ENCODE assay signal across 13 cellular contexts in the genomic region with DNA sequence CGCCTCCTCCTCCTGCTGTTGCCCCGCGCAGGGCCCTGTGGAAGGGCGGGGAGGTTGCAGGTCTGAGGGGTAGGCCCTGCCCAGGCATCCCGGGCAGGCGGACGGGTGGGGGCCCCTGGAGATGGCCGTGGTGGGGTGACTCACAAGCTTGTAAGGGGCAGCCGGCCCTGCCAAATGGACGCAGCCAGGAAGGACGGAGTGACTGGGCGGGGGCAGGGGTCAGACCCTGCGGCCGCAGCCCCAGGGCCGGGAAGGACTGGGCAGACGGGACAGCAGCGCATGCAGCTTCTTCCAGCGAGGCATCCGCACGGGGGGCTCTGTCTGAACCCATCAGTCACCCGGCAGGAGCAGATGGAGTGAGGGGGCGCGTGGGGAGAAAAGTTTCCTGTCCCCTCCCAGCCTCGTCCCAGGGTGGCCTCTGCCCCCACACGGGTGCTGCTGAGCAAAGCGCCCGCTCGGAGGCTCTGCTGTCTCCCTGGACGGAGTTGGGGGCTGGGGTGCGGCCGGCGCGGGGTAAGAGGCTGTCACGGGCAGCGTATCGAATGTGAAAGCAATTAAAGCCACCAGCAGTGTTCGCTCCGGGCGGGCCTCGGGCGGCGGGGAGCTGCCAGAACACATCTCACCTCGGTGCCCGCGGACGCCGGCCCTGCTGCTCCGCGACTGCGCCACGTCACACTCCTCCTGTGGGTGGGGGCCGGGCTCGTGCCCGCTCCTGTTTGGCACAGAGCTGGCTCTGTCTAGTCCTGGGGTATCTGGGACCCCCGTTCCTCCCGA. TPM values are rescaled to one million over a fixed set of nuclear protein-coding genes. Genes with fewer than 3 reads are reported as not detected.
DNase-seq lines count a peak whose midpoint lies in the region; ATAC-seq and TF ChIP-seq lines count a peak whose summit lies in the region.
"Had no signal": no experiment of that assay in that cellular context is flagged by ENCODE, and none has a peak within 500 bp of the region (broad histone marks: within the 10 kb centered on the region; RNA-seq: fewer than 3 reads in every experiment).

No MANE protein-coding gene starts in this region.

- TF ChIP-seq CTCF in RWPE2 (IDR thresholded peaks at IDR 0.05; ENCODE audit: poor library complexity, severe bottlenecking) (no peak), fibroblast of villous mesenchyme (IDR thresholded peaks at IDR 0.05; ENCODE audit: insufficient read depth, low read depth, low read length) (no peak), suprapubic skin (IDR thresholded peaks at IDR 0.05) (no peak)

- TF ChIP-seq POLR2A in suprapubic skin (IDR thresholded peaks at IDR 0.05), result no peak

- H3K9me3 ChIP-seq in RWPE2 (ENCODE audit: severe bottlenecking) (no peaks in the 10 kb centered on the region), suprapubic skin (no peaks in the 10 kb centered on the region)
- H3K9me3 ChIP-seq: A549, esophagus muscularis mucosa had no signal

- TF ChIP-seq EP300 in suprapubic skin (IDR thresholded peaks at IDR 0.05), result no peak

- peaks cover 9% of the 10 kb centered on the region for H3K36me3 ChIP-seq in RWPE2 (ENCODE audit: low read depth)
- H3K36me3 ChIP-seq in suprapubic skin, result peaks cover 38% of the 10 kb centered on the region

- H3K4me1 ChIP-seq in RWPE2 (ENCODE audit: insufficient read depth, poor library complexity, severe bottlenecking) (no peaks in the 10 kb centered on the region), suprapubic skin (peaks cover 31% of the 10 kb centered on the region)

- H3K27ac ChIP-seq in RWPE2 (ENCODE audit: poor library complexity, severe bottlenecking) (peak overlapping the region; percentile 62), suprapubic skin (no peak overlapping the region)
- H3K27ac ChIP-seq: A549, esophagus muscularis mucosa had no signal

- peak; percentile 11 for DNase-seq in NCI-H1694 (lab: John Stamatoyannopoulos, UW)
- no peak for DNase-seq in NCI-H1694 treated with DMSO at 0.1 percent for 48 hours (lab: John Stamatoyannopoulos, UW)
- DNase-seq in RWPE2 (ENCODE audit: low spot score), result no peak
- DNase-seq in fibroblast of villous mesenchyme (ENCODE audit: low read depth), result peak; percentile 46
- no peak for DNase-seq in suprapubic skin (ENCODE audit: low spot score in 2 of 2)
- DNase-seq in amygdala (lab: John Stamatoyannopoulos, UW), result no peak
- DNase-seq in stimulated activated CD4-positive, alpha-beta T cell treated with anti-CD3 and anti-CD28 coated beads, Interleukin-1b, Interleukin-23, amount 100 ng/mL, for 48 hours, result no peak
- DNase-seq: stimulated activated CD4-positive, alpha-beta T cell treated with anti-CD3 and anti-CD28 coated beads, Interleukin-15, amount 100 ng/mL, for 24 hours had no signal

- peaks cover 17% of the 10 kb centered on the region for H3K27me3 ChIP-seq in RWPE2 (ENCODE audit: insufficient read depth, poor library complexity, severe bottlenecking)
- H3K27me3 ChIP-seq in suprapubic skin, result peaks cover 21% of the 10 kb centered on the region

- peak overlapping the region; percentile 10 for H3K4me3 ChIP-seq in RWPE2 (ENCODE audit: severe bottlenecking)
- no peak overlapping the region for H3K4me3 ChIP-seq in fibroblast of villous mesenchyme (ENCODE audit: low read depth, low read length)
- H3K4me3 ChIP-seq in suprapubic skin, result peak overlapping the region; percentile 39
- H3K4me3 ChIP-seq: A549 had no signal

- ATAC-seq in RWPE2 (ENCODE audit: low read depth) (peak; percentile 60), HG03342 (IDR thresholded peaks at IDR 0.05; ENCODE audit: unreplicated experiment) (no peak)
- ATAC-seq: stimulated activated memory B cell treated with anti-CD40 and anti-IgM and Interleukin-4, amounts not matched to agents 10 μg/mL and 1 μg/mL and 100 μg/mL, for 72 hours had no signal

- WGBS in suprapubic skin, result 40% methylated on average over 33 of the region's 56 CpGs

RNA-seq across cellular contexts. Expression of gene PRR35, which starts 5.4 kb away (rescaled TPM):
- total RNA-seq in fibroblast of villous mesenchyme, result not detected in 2 replicates
- not detected for total RNA-seq in suprapubic skin
- total RNA-seq: esophagus muscularis mucosa, H4 had no signal

RNA-seq across cellular contexts. Expression of gene NHLRC4, which starts 12.0 kb away (rescaled TPM):
- total RNA-seq in fibroblast of villous mesenchyme, result 1.7 and 3.2 TPM in 2 replicates
- under 1 TPM; 0.29 to 0.79 (median 0.35) TPM for total RNA-seq in suprapubic skin

RNA-seq across cellular contexts. Expression of gene PIGQ, which starts 14.9 kb away (rescaled TPM):
- total RNA-seq in fibroblast of villous mesenchyme, result 22.0 and 33.8 TPM in 2 replicates
- 10 to 100 TPM; 36.9 to 54.6 (median 44.1) TPM for total RNA-seq in suprapubic skin

RNA-seq across cellular contexts. Expression of gene CAPN15, which starts 27.3 kb away (rescaled TPM):
- total RNA-seq in fibroblast of villous mesenchyme (37.1 and 43.2 TPM in 2 replicates), suprapubic skin (10 to 100 TPM; 59.9 to 86.4 (median 75.2) TPM)

RNA-seq across cellular contexts. Expression of gene RAB40C, which starts 35.0 kb away (rescaled TPM):
- total RNA-seq in fibroblast of villous mesenchyme (9.9 and 10.6 TPM in 2 replicates), suprapubic skin (100 to 1,000 TPM in 3 of 4 donors, 10 to 100 TPM in 1; 77.8 to 116 (median 110) TPM)

Comparison
In these comparisons a context has a peak if more than half of its experiments do, and no peak if none do; other contexts are left out.
1. DNase-seq: peak in NCI-H1694 (single experiment) and fibroblast of villous mesenchyme (single experiment); none in NCI-H1694 treated with DMSO at 0.1 percent for 48 hours (single experiment), RWPE2 (single experiment), suprapubic skin (0 of 2), amygdala (0 of 56) and stimulated activated CD4-positive, alpha-beta T cell treated with anti-CD3 and anti-CD28 coated beads, Interleukin-1b, Interleukin-23, amount 100 ng/mL, for 48 hours (single experiment).